Comparison of ENCODE assay signal across 1 cellular context in the genomic region with DNA sequence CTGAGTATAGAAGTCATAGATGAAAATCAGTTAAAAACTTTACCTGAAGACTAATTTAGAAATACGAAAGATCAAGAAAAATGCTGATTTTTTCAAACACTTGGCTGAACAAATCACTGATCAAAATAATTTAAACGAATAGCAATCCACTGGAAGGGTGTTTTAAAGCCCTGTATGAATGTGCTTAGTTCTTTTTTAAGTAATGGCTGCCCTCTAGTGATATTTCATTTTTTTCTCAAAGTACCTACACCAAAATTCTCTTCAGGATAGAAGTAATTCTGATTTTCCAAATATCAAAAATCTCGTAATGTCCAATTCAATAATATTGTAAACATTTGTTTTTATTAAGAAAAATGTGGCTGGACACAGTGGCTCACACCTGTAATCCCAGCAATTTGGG.
TF ChIP-seq lines count a peak whose summit lies in the region.

No MANE protein-coding gene starts in this region.

TF ChIP-seq in HepG2, 621 proteins besides CTCF, POLR2A, EP300 and RAD21:
- peak; percentile 61 for TF ChIP-seq STAG1 (CRISPR knock-in tag; IDR thresholded peaks at IDR 0.05)
- no peak for TF ChIP-seq RXRB (CRISPR knock-in tag; IDR thresholded peaks at IDR 0.05; ENCODE audit: borderline replicate concordance)
- no peak for TF ChIP-seq ZNF782 (CRISPR knock-in tag; IDR thresholded peaks at IDR 0.05; ENCODE audit: borderline replicate concordance)
TF ChIP-seq in HepG2: peak in this region for 1.
